Comparison of ENCODE assay signal across 8 cellular contexts in the genomic region with DNA sequence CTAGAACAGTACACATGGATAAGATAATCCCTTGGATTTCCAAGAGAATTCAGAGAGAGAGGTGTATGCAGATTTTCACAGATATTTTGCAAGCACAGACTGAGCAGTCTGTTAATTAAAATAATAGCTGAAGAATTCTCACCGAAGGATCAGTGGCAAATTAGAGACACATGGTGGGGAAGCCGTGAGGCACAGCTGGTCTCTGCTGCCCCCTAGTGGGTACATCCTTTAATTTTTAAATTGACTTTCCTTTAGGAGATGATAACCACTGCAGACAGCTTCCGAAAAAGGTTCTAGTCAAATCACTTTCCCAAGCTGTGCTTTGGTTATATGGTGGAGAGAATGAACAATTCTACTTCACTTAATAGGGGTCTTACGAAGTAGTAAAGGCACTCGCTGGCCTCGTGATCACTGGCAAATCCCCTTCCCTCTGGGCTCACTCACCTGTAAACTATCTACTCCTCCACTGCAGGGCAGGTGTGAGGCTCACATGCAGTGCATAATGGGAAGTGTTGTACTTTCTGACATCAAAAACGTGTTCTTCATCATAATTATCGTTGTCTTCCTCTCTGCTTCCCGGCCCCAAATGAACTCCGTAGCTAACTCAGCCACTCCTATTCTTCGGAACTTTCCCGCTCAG. TPM values are rescaled to one million over a fixed set of nuclear protein-coding genes. Genes with fewer than 3 reads are reported as not detected.
DNase-seq lines count a peak whose midpoint lies in the region; ATAC-seq and TF ChIP-seq lines count a peak whose summit lies in the region.

No MANE protein-coding gene starts in this region.

- H3K4me3 ChIP-seq in WI38 (ENCODE audit: low read depth, low read length) (no peak overlapping the region), mammary epithelial cell (replicated peaks in 1 of 3; ENCODE audit: insufficient read depth in 1 of 3, low read depth in 2 of 3, low read length in 3 of 3) (no peak overlapping the region), kidney epithelial cell (ENCODE audit: low read depth, low read length) (no peak overlapping the region)

- H3K36me3 ChIP-seq in mammary epithelial cell (ENCODE audit: insufficient read depth, low read length): no peaks in the 10 kb centered on the region
- no peaks in the 10 kb centered on the region for H3K36me3 ChIP-seq in kidney epithelial cell (ENCODE audit: control insufficient read depth, insufficient read depth, low read length)

- H3K27me3 ChIP-seq in mammary epithelial cell (ENCODE audit: insufficient read depth, low read length) (no peaks in the 10 kb centered on the region), kidney epithelial cell (ENCODE audit: control insufficient read depth, insufficient read depth, low read length) (no peaks in the 10 kb centered on the region)

- H2AFZ ChIP-seq in mammary epithelial cell (ENCODE audit: low read depth, low read length): no peak overlapping the region

- H3K9me3 ChIP-seq in mammary epithelial cell (replicated peaks; ENCODE audit: insufficient read depth, low read length): no peaks in the 10 kb centered on the region

- TF ChIP-seq CTCF in WI38 (IDR thresholded peaks at IDR 0.05; ENCODE audit: low read depth, low read length): peak; percentile 70
- peak; percentile 57 to 79 for TF ChIP-seq CTCF in mammary epithelial cell (conservative IDR thresholded peaks at IDR 0.05 in 1 of 2, IDR thresholded peaks at IDR 0.05 in 1 of 2; ENCODE audit: extremely low read depth in 1 of 2, insufficient read depth in 1 of 2, low read depth in 1 of 2, low read length in 2 of 2)
- peak; percentile 64 for TF ChIP-seq CTCF in kidney epithelial cell (IDR thresholded peaks at IDR 0.05; ENCODE audit: insufficient read depth, low read length, poor library complexity, severe bottlenecking)

- no peak overlapping the region for H3K9ac ChIP-seq in mammary epithelial cell (ENCODE audit: insufficient read depth, low read length)

- 42% methylated on average over 12 of the region's 12 CpGs for WGBS in mammary epithelial cell (ENCODE audit: low coverage, missing lambda C conversion rate)

- BruUV-seq in mammary epithelial cell (replicated peaks; lab: Mats Ljungman, UMichigan): no TSS peak

- peaks cover 1% of the 10 kb centered on the region for H3K79me2 ChIP-seq in mammary epithelial cell (ENCODE audit: insufficient read depth, low read length)

- peak; percentile 77 for DNase-seq in AG08395 (ENCODE audit: low spot score)
- peak; percentile 37 for DNase-seq in GM19240 (ENCODE audit: insufficient read length, low spot score)
- DNase-seq in NCI-H2107 treated with DMSO at 0.1 percent for 48 hours (lab: John Stamatoyannopoulos, UW; ENCODE audit: unreplicated experiment): peak; percentile 26
- DNase-seq in mammary epithelial cell: peak; percentile 37
- no peak for DNase-seq in kidney epithelial cell (ENCODE audit: low read depth)
- DNase-seq in stimulated activated CD4-positive, alpha-beta T cell treated with anti-CD3 and anti-CD28 coated beads, Interleukin-4, amount 100 ng/mL, for 24 hours: peak; percentile 72

- intact Hi-C loops in mammary epithelial cell (cut with micrococcal nuclease): loop anchor here (1.0 to 5.0 kb wide), 6 partner anchors 59 to 515 kb away; partner anchors contain the start of gene CEMIP

- no peak overlapping the region for H3K4me2 ChIP-seq in mammary epithelial cell (ENCODE audit: insufficient read depth, low read depth, low read length)

- no peak for ATAC-seq in HG02884 (IDR thresholded peaks at IDR 0.05; ENCODE audit: unreplicated experiment)

- peaks cover 4% of the 10 kb centered on the region for H4K20me1 ChIP-seq in mammary epithelial cell (ENCODE audit: insufficient read depth, low read length)

- in situ Hi-C loops in mammary epithelial cell (cut with MboI; ENCODE audit: low sequenced_read_pairs in 2 of 2): loop anchor here (5.0 to 25.0 kb wide), 4 partner anchors 193 to 515 kb away; partner anchors contain the start of gene CEMIP (in 1 of the 2)

- dilution Hi-C loops in mammary epithelial cell (cut with HindIII; ENCODE audit: low sequenced_read_pairs): no loop called here

- no peaks in the 10 kb centered on the region for H3K4me1 ChIP-seq in mammary epithelial cell (ENCODE audit: insufficient read depth, low read length)

- no peak overlapping the region for H3K27ac ChIP-seq in mammary epithelial cell (ENCODE audit: insufficient read depth, low read depth, low read length)

- CTCF ChIA-PET in mammary epithelial cell (lab: Charles Lee; ENCODE audit: low non-redundant PET): interaction anchor here (0.5 to 0.7 kb wide), 5 partner anchors 191 to 403 kb away, joined by 3 to 5 read pairs (median 3); partner anchors contain the start of gene CEMIP

RNA-seq across cellular contexts. Expression of gene MESD, which starts 19.5 kb away (rescaled TPM):
- total RNA-seq in mammary epithelial cell (10 to 100 TPM; 13.2 to 25.9 TPM), kidney epithelial cell (24.7 and 25.9 TPM in 2 replicates)
- 15.7 TPM for polyA plus RNA-seq in mammary epithelial cell
- 26.1 TPM for polyA minus RNA-seq in mammary epithelial cell

RNA-seq across cellular contexts. Expression of gene TLNRD1, which starts 30.6 kb away (rescaled TPM):
- total RNA-seq in mammary epithelial cell: 10 to 100 TPM; 16.8 to 18.1 TPM
- polyA plus RNA-seq in mammary epithelial cell: 10.0 TPM
- 5.0 TPM for polyA minus RNA-seq in mammary epithelial cell
- total RNA-seq in kidney epithelial cell: 34.2 and 39.8 TPM in 2 replicates
